ENCODE assay signal across 11 cellular contexts in the genomic region with DNA sequence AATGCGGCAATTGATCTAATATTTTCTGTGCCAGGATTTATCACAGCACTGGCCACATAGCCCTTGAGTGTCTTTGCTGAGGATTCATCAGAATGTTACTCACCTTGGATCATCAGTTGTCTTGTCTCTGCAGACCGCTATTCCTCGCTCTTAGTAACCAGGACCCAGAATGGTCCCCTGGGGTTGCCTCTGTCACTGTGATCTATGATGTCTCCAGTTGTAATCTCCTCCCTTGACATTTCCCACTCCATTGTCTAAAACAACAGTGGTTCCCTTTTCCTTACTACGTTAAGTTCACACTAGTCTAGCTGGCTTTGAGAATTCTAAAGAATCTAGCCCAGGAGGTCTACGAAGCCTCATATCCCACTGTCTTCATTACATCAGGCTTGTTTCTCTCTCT.
A peak's percentile ranks its signal among the peaks of the same experiment; 100 is the strongest.
DNase-seq lines count a peak whose midpoint lies in the region; ATAC-seq lines count a peak whose summit lies in the region.
"Had no signal": no experiment of that assay in that cellular context is flagged by ENCODE, and none has a peak within 500 bp of the region (broad histone marks: within the 10 kb centered on the region; RNA-seq: fewer than 3 reads in every experiment).

No MANE protein-coding gene starts in this region.

- no peaks in the 10 kb centered on the region for H3K36me3 Mint-ChIP-seq in activated CD4-positive, alpha-beta T cell treated with anti-CD3 and anti-CD28 coated beads, Interleukin-2, amount 10 ng/mL, durations not matched to agents 24 days and 14 days (ENCODE audit: low read depth)
- H3K36me3 Mint-ChIP-seq in activated CD4-positive, alpha-beta T cell treated with anti-CD3 and anti-CD28 coated beads for 36 hours (ENCODE audit: low read depth) = no peaks in the 10 kb centered on the region
- H3K36me3 Mint-ChIP-seq in activated naive CD8-positive, alpha-beta T cell = peaks cover 3% of the 10 kb centered on the region
- H3K36me3 Mint-ChIP-seq: stimulated activated effector memory CD8-positive, alpha-beta T cell treated with anti-CD3 and anti-CD28 coated beads, Interleukin-12 subunit alpha, Interleukin-12 subunit beta, amount 100 ng/mL, for 72 hours had no signal

- no peak overlapping the region for H3K4me3 Mint-ChIP-seq in activated CD4-positive, alpha-beta T cell treated with anti-CD3 and anti-CD28 coated beads, Interleukin-2, amount 10 ng/mL, durations not matched to agents 24 days and 14 days
- H3K4me3 Mint-ChIP-seq in activated CD4-positive, alpha-beta T cell treated with anti-CD3 and anti-CD28 coated beads for 36 hours = no peak overlapping the region
- peak overlapping the region; percentile 59 for H3K4me3 Mint-ChIP-seq in activated naive CD8-positive, alpha-beta T cell

- H3K9me3 Mint-ChIP-seq in activated CD4-positive, alpha-beta T cell treated with anti-CD3 and anti-CD28 coated beads, Interleukin-2, amount 10 ng/mL, durations not matched to agents 24 days and 14 days = peaks cover 1% of the 10 kb centered on the region
- H3K9me3 Mint-ChIP-seq in activated CD4-positive, alpha-beta T cell treated with anti-CD3 and anti-CD28 coated beads for 36 hours (ENCODE audit: low read depth) = peaks cover 2% of the 10 kb centered on the region
- H3K9me3 Mint-ChIP-seq in activated naive CD8-positive, alpha-beta T cell (ENCODE audit: low read depth) = no peaks in the 10 kb centered on the region
- H3K9me3 Mint-ChIP-seq: stimulated activated effector memory CD8-positive, alpha-beta T cell treated with anti-CD3 and anti-CD28 coated beads, Interleukin-12 subunit alpha, Interleukin-12 subunit beta, amount 100 ng/mL, for 72 hours had no signal

- H2AK5ac ChIP-seq in mesendoderm (ENCODE audit: low read length) = no peak overlapping the region

- no peak overlapping the region for H4K5ac ChIP-seq in mesendoderm (ENCODE audit: low read length)

- intact Hi-C loops in activated CD4-positive, alpha-beta T cell treated with anti-CD3 and anti-CD28 coated beads, Interleukin-2, amount 10 ng/mL, durations not matched to agents 24 days and 14 days (cut with micrococcal nuclease) = loop anchor here (1.0 to 5.0 kb wide), 4 partner anchors 36 to 507 kb away; partner anchors contain the start of gene VIM
- intact Hi-C loops in activated CD4-positive, alpha-beta T cell treated with anti-CD3 and anti-CD28 coated beads for 36 hours (cut with DNase I, micrococcal nuclease) = loop anchor here (1.0 to 2.0 kb wide), 4 partner anchors 37 to 227 kb away; no protein-coding TSS in a partner anchor

- H3K18ac ChIP-seq in mesendoderm (ENCODE audit: low read length) = peak overlapping the region; percentile 78

- H3K9me3 ChIP-seq in stomach smooth muscle (ENCODE audit: control insufficient read depth in 2 of 2, low read length in 2 of 2) = no peaks in the 10 kb centered on the region
- H3K9me3 ChIP-seq: A549 had no signal

- peak overlapping the region; percentile 78 for H3K27ac ChIP-seq in mesendoderm (ENCODE audit: low read depth, low read length)
- peak overlapping the region; percentile 80 for H3K27ac ChIP-seq in stomach smooth muscle (ENCODE audit: low read length)
- H3K27ac ChIP-seq: A549 had no signal

- no peak overlapping the region for H3K4ac ChIP-seq in mesendoderm (ENCODE audit: low read depth, low read length)

- peak overlapping the region; percentile 35 for H3K27ac Mint-ChIP-seq in activated CD4-positive, alpha-beta T cell treated with anti-CD3 and anti-CD28 coated beads, Interleukin-2, amount 10 ng/mL, durations not matched to agents 24 days and 14 days
- no peak overlapping the region for H3K27ac Mint-ChIP-seq in activated CD4-positive, alpha-beta T cell treated with anti-CD3 and anti-CD28 coated beads for 36 hours
- peak overlapping the region; percentile 69 for H3K27ac Mint-ChIP-seq in activated naive CD8-positive, alpha-beta T cell

- CTCF ChIA-PET in activated CD4-positive, alpha-beta T cell treated with anti-CD3 and anti-CD28 coated beads for 36 hours (lab: Charles Lee) = interaction anchor here (1.8 to 3.5 kb wide), 2 partner anchors 19 to 23 kb away, joined by 5 to 15 read pairs; no protein-coding TSS in a partner anchor

- H2BK5ac ChIP-seq in mesendoderm (ENCODE audit: low read length) = peak overlapping the region; percentile 30

- H3K4me1 ChIP-seq in mesendoderm (ENCODE audit: control insufficient read depth, low read depth, low read length) = peaks cover 9% of the 10 kb centered on the region
- H3K4me1 ChIP-seq in stomach smooth muscle (ENCODE audit: control insufficient read depth, insufficient read depth, low read length) = peaks cover 26% of the 10 kb centered on the region
- H3K4me1 ChIP-seq: A549 had no signal

- no peak overlapping the region for H3K23ac ChIP-seq in mesendoderm (ENCODE audit: low read length)

- no peaks in the 10 kb centered on the region for H3K36me3 ChIP-seq in mesendoderm (ENCODE audit: control insufficient read depth, insufficient read depth, low read length)
- no peaks in the 10 kb centered on the region for H3K36me3 ChIP-seq in stomach smooth muscle (ENCODE audit: control insufficient read depth in 2 of 2, insufficient read depth in 2 of 2, low read length in 2 of 2)

- POLR2A ChIA-PET in activated CD4-positive, alpha-beta T cell treated with anti-CD3 and anti-CD28 coated beads for 36 hours (lab: Charles Lee) = interaction anchor here (2.2 kb wide), 1 partner anchor 21 kb away, joined by 13 read pairs; no protein-coding TSS in a partner anchor

- H3K79me2 ChIP-seq in mesendoderm (ENCODE audit: control insufficient read depth, insufficient read depth, low read length) = no peaks in the 10 kb centered on the region

- peaks cover 38% of the 10 kb centered on the region for H3K4me1 Mint-ChIP-seq in activated CD4-positive, alpha-beta T cell treated with anti-CD3 and anti-CD28 coated beads, Interleukin-2, amount 10 ng/mL, durations not matched to agents 24 days and 14 days
- peaks cover 79% of the 10 kb centered on the region for H3K4me1 Mint-ChIP-seq in activated CD4-positive, alpha-beta T cell treated with anti-CD3 and anti-CD28 coated beads for 36 hours
- peaks cover 82% of the 10 kb centered on the region for H3K4me1 Mint-ChIP-seq in activated naive CD8-positive, alpha-beta T cell (ENCODE audit: low read depth)

- no peak overlapping the region for H2BK120ac ChIP-seq in mesendoderm (ENCODE audit: low read depth, low read length)

- H3K27me3 Mint-ChIP-seq in activated CD4-positive, alpha-beta T cell treated with anti-CD3 and anti-CD28 coated beads, Interleukin-2, amount 10 ng/mL, durations not matched to agents 24 days and 14 days = peaks cover 53% of the 10 kb centered on the region
- peaks cover 12% of the 10 kb centered on the region for H3K27me3 Mint-ChIP-seq in activated CD4-positive, alpha-beta T cell treated with anti-CD3 and anti-CD28 coated beads for 36 hours
- H3K27me3 Mint-ChIP-seq in activated naive CD8-positive, alpha-beta T cell = no peaks in the 10 kb centered on the region

- H3K79me1 ChIP-seq in mesendoderm (ENCODE audit: low read length) = no peaks in the 10 kb centered on the region

- ATAC-seq in activated CD4-positive, alpha-beta T cell treated with anti-CD3 and anti-CD28 coated beads for 36 hours = no peak
- no peak for ATAC-seq in HG03571 (IDR thresholded peaks at IDR 0.05; ENCODE audit: unreplicated experiment)
- ATAC-seq: A549 had no signal

- no peak overlapping the region for H3K4me3 ChIP-seq in mesendoderm (ENCODE audit: low read length)
- no peak overlapping the region for H3K4me3 ChIP-seq in stomach smooth muscle (ENCODE audit: low read length in 2 of 2)
- H3K4me3 ChIP-seq: A549 had no signal

- WGBS in mesendoderm (ENCODE audit: extremely low coverage, insufficient coverage, low lambda C conversion rate) = no CpG with 5 or more reads among the region's 5 CpGs

- H3K9ac ChIP-seq in mesendoderm (ENCODE audit: low read length) = no peak overlapping the region
- no peak overlapping the region for H3K9ac ChIP-seq in stomach smooth muscle (ENCODE audit: low read length in 2 of 2)

- peak overlapping the region; percentile 34 for H3K56ac ChIP-seq in mesendoderm (ENCODE audit: low read length)

- H3K4me2 ChIP-seq in mesendoderm (ENCODE audit: low read length) = no peak overlapping the region
- H3K4me2 ChIP-seq: A549 had no signal

- H2BK15ac ChIP-seq in mesendoderm (replicated peaks; ENCODE audit: low read depth) = no peak overlapping the region

- DNase-seq in activated CD4-positive, alpha-beta T cell treated with anti-CD3 and anti-CD28 coated beads, Interleukin-2, amount 10 ng/mL, durations not matched to agents 24 days and 14 days = no peak
- no peak for DNase-seq in activated CD4-positive, alpha-beta T cell treated with anti-CD3 and anti-CD28 coated beads for 36 hours
- DNase-seq in mesendoderm = peak; percentile 91
- no peak for DNase-seq in HK-2 (ENCODE audit: unreplicated experiment)
- DNase-seq in NCI-H2029 (lab: John Stamatoyannopoulos, UW) = no peak
- DNase-seq: activated CD4-positive, CD25-positive, alpha-beta regulatory T cell treated with anti-CD3 and anti-CD28 coated beads, Interleukin-2, amount 50 U/mL, for 72 hours had no signal

- H3K27me3 ChIP-seq in mesendoderm (ENCODE audit: insufficient read depth, low read length, poor library complexity) (no peaks in the 10 kb centered on the region), stomach smooth muscle (ENCODE audit: control insufficient read depth in 1 of 2, insufficient read depth in 2 of 2, low read length in 2 of 2) (no peaks in the 10 kb centered on the region)

- H4K8ac ChIP-seq in mesendoderm (ENCODE audit: low read depth, low read length) = no peak overlapping the region
